ENCODE assay signal across 20 cellular contexts in the genomic region with DNA sequence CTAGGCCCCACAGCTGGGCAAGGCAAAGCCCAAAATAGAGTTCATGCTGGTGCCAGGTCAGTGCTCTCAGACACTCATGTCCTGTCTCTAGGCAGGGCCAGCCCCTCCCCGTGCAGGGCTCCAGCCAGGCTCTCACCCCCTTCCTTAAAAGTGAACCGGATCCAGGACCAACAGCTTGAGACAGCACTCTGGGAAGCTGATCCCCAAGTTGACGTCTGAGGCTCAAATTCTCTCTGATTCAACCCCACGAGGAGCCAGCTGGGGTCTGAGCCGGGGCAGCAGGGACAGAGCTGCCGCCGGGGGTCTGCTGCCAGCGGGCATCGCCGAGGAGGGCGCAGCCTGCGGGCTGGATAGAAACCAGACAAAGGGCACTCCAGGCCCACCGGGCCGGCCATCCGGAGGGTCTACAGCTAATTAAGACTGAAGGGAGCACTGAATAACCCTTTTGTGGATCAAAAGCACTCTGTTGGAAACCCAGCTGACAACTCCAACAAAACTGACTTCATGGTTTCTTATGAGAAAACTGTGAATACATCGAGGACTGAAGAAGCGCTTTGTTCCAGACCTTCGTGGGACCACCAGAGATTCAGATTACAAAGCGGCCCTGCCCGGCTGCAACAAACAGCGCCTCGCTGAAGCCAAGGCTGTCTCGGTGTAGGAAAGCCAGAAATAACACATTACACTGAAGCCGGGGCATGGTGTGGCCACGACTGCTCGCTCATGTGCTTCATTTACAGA.
DNase-seq lines count a peak whose midpoint lies in the region; ATAC-seq and TF ChIP-seq lines count a peak whose summit lies in the region.
"Had no signal": no experiment of that assay in that cellular context is flagged by ENCODE, and none has a peak within 500 bp of the region (broad histone marks: within the 10 kb centered on the region; RNA-seq: fewer than 3 reads in every experiment).

No MANE protein-coding gene starts in this region.

- H3K27me3 ChIP-seq in fibroblast of lung (ENCODE audit: control insufficient read depth, insufficient read depth, low read length) = no peaks in the 10 kb centered on the region
- no peaks in the 10 kb centered on the region for H3K27me3 ChIP-seq in Peyer's patch
- H3K27me3 ChIP-seq: esophagus squamous epithelium had no signal

- H3K36me3 Mint-ChIP-seq in stimulated activated memory B cell treated with anti-CD40 and anti-IgM and Interleukin-4, amounts not matched to agents 10 μg/mL and 1 μg/mL and 100 μg/mL, for 72 hours = no peaks in the 10 kb centered on the region
- H3K36me3 Mint-ChIP-seq: naive thymus-derived CD8-positive, alpha-beta T cell had no signal

- TF ChIP-seq CTCF in fibroblast of lung (conservative IDR thresholded peaks at IDR 0.05 in 1 of 2, IDR thresholded peaks at IDR 0.05 in 1 of 2; ENCODE audit: low read depth in 1 of 2, low read length in 2 of 2) (no peak), Peyer's patch (IDR thresholded peaks at IDR 0.05) (no peak)

- peak overlapping the region; percentile 43 for H3K27ac ChIP-seq in fibroblast of lung (ENCODE audit: insufficient read depth, low read length)
- peak overlapping the region in 1 of 4 donors; percentile 68 for H3K27ac ChIP-seq in Peyer's patch
- H3K27ac ChIP-seq: VCaP had no signal

- ATAC-seq in stimulated activated memory B cell treated with anti-CD40 and anti-IgM and Interleukin-4, amounts not matched to agents 10 μg/mL and 1 μg/mL and 100 μg/mL, for 72 hours = peak; percentile 13
- ATAC-seq in HG02588 (IDR thresholded peaks at IDR 0.05; ENCODE audit: unreplicated experiment) = no peak
- ATAC-seq: naive thymus-derived CD8-positive, alpha-beta T cell; PC-3 had no signal

- H4K20me1 ChIP-seq in fibroblast of lung (ENCODE audit: control insufficient read depth, extremely low read depth, insufficient read depth, low read length) = no peaks in the 10 kb centered on the region

- H3K4me2 ChIP-seq in fibroblast of lung (ENCODE audit: extremely low read depth, insufficient read depth, low read length) = peak overlapping the region; percentile 78

- H3K36me3 ChIP-seq in fibroblast of lung (ENCODE audit: control insufficient read depth, insufficient read depth, low read length) (no peaks in the 10 kb centered on the region), Peyer's patch (no peaks in the 10 kb centered on the region)
- H3K36me3 ChIP-seq: esophagus squamous epithelium, HAP-1 had no signal

- H3K27ac Mint-ChIP-seq in stimulated activated memory B cell treated with anti-CD40 and anti-IgM and Interleukin-4, amounts not matched to agents 10 μg/mL and 1 μg/mL and 100 μg/mL, for 72 hours = no peak overlapping the region
- H3K27ac Mint-ChIP-seq: activated T-helper 2 cell treated with anti-CD3 and anti-CD28 coated beads, Interferon-gamma antibody, Interleukin-2, Interleukin-4, amounts not matched to agents 10 μg/mL and 5 μg/mL and 100 μg/mL, durations not matched to agents 14 hours and 24 hours and 36 hours; naive thymus-derived CD8-positive, alpha-beta T cell had no signal

- H3K27me3 Mint-ChIP-seq in stimulated activated memory B cell treated with anti-CD40 and anti-IgM and Interleukin-4, amounts not matched to agents 10 μg/mL and 1 μg/mL and 100 μg/mL, for 72 hours = peaks cover 59% of the 10 kb centered on the region

- no peak overlapping the region for H3K9ac ChIP-seq in fibroblast of lung (ENCODE audit: insufficient read depth, low read length)

- H3K9me3 ChIP-seq in fibroblast of lung (ENCODE audit: control insufficient read depth, insufficient read depth, low read depth, low read length) (no peaks in the 10 kb centered on the region), Peyer's patch (no peaks in the 10 kb centered on the region)
- H3K9me3 ChIP-seq: esophagus squamous epithelium, HAP-1 had no signal

- no peaks in the 10 kb centered on the region for H3K79me2 ChIP-seq in fibroblast of lung (ENCODE audit: control insufficient read depth, insufficient read depth, low read length)

- H3K4me3 Mint-ChIP-seq in stimulated activated memory B cell treated with anti-CD40 and anti-IgM and Interleukin-4, amounts not matched to agents 10 μg/mL and 1 μg/mL and 100 μg/mL, for 72 hours = no peak overlapping the region
- H3K4me3 Mint-ChIP-seq: naive thymus-derived CD8-positive, alpha-beta T cell had no signal

- peak overlapping the region; percentile 41 for H2AFZ ChIP-seq in fibroblast of lung (ENCODE audit: low read length)

- no peaks in the 10 kb centered on the region for H3K9me3 Mint-ChIP-seq in stimulated activated memory B cell treated with anti-CD40 and anti-IgM and Interleukin-4, amounts not matched to agents 10 μg/mL and 1 μg/mL and 100 μg/mL, for 72 hours
- H3K9me3 Mint-ChIP-seq: activated T-helper 2 cell treated with anti-CD3 and anti-CD28 coated beads, Interferon-gamma antibody, Interleukin-2, Interleukin-4, amounts not matched to agents 10 μg/mL and 5 μg/mL and 100 μg/mL, durations not matched to agents 14 hours and 24 hours and 36 hours; naive thymus-derived CD8-positive, alpha-beta T cell had no signal

- H3K4me3 ChIP-seq in fibroblast of lung (replicated peaks in 1 of 4; ENCODE audit: control extremely low read depth in 1 of 4, insufficient read depth in 1 of 4, low read depth in 3 of 4, low read length in 4 of 4) (no peak overlapping the region), Peyer's patch (no peak overlapping the region)
- H3K4me3 ChIP-seq: esophagus squamous epithelium, HAP-1 had no signal

- DNase-seq in RPMI7951 (ENCODE audit: low read depth) = peak; percentile 49
- peak in 1 of 2 donors; percentile 24 for DNase-seq in fibroblast of lung (ENCODE audit: low read depth in 2 of 2)
- peak; percentile 15 for DNase-seq in myocyte (ENCODE audit: low read depth)
- no peak for DNase-seq in Peyer's patch
- no peak for DNase-seq in A172 (ENCODE audit: low spot score)
- DNase-seq in activated naive CD4-positive, alpha-beta T cell treated with anti-CD3 and anti-CD28 coated beads, Interleukin-2, amount 50 U/mL, for 16 hours = no peak
- DNase-seq: dermis blood vessel endothelial cell; esophagus squamous epithelium; left colon; MM.1S; naive thymus-derived CD8-positive, alpha-beta T cell; NCI-H2081; PC-3; stimulated activated CD4-positive, alpha-beta T cell treated with anti-CD3 and anti-CD28 coated beads, Interleukin-4, amount 100 ng/mL, for 24 hours; T-helper 1 cell had no signal

- H3K4me1 Mint-ChIP-seq in stimulated activated memory B cell treated with anti-CD40 and anti-IgM and Interleukin-4, amounts not matched to agents 10 μg/mL and 1 μg/mL and 100 μg/mL, for 72 hours = no peaks in the 10 kb centered on the region

- no peak for TF ChIP-seq POLR2A in Peyer's patch (IDR thresholded peaks at IDR 0.05)

- H3K4me1 ChIP-seq in fibroblast of lung (ENCODE audit: control insufficient read depth, extremely low read depth, insufficient read depth, low read length) (peaks cover 7% of the 10 kb centered on the region), Peyer's patch (no peaks in the 10 kb centered on the region)
- H3K4me1 ChIP-seq: HAP-1 had no signal

Comparison
In these comparisons a context has a peak if more than half of its experiments do, and no peak if none do; other contexts are left out.
1. DNase-seq: peak in RPMI7951 (single experiment) and myocyte (single experiment); none in Peyer's patch (0 of 3), A172 (single experiment) and activated naive CD4-positive, alpha-beta T cell treated with anti-CD3 and anti-CD28 coated beads, Interleukin-2, amount 50 U/mL, for 16 hours (single experiment).